ENCODE assay signal across 1 cellular context in genomic region chr2:239292956-239293355, GRCh38.
TF ChIP-seq lines count a peak whose summit lies in the region.

No MANE protein-coding gene starts in this region.

TF ChIP-seq in IMR-90, 13 proteins besides CTCF, POLR2A, EP300 and RAD21 (continued from another document):
- TF ChIP-seq ELK1 (IDR thresholded peaks at IDR 0.05; ENCODE audit: borderline replicate concordance, low read depth, low read length) (no peak), CEBPB (IDR thresholded peaks at IDR 0.05; ENCODE audit: low read depth, low read length) (no peak), RCOR1 (IDR thresholded peaks at IDR 0.05; ENCODE audit: insufficient replicate concordance, low read length) (no peak), RFX5 (IDR thresholded peaks at IDR 0.05; ENCODE audit: low read depth, low read length) (no peak), CHD1 (IDR thresholded peaks at IDR 0.05; ENCODE audit: low read depth, low read length) (no peak), FOS (IDR thresholded peaks at IDR 0.05; ENCODE audit: low read depth, low read length) (no peak)
